In the genomic region with DNA sequence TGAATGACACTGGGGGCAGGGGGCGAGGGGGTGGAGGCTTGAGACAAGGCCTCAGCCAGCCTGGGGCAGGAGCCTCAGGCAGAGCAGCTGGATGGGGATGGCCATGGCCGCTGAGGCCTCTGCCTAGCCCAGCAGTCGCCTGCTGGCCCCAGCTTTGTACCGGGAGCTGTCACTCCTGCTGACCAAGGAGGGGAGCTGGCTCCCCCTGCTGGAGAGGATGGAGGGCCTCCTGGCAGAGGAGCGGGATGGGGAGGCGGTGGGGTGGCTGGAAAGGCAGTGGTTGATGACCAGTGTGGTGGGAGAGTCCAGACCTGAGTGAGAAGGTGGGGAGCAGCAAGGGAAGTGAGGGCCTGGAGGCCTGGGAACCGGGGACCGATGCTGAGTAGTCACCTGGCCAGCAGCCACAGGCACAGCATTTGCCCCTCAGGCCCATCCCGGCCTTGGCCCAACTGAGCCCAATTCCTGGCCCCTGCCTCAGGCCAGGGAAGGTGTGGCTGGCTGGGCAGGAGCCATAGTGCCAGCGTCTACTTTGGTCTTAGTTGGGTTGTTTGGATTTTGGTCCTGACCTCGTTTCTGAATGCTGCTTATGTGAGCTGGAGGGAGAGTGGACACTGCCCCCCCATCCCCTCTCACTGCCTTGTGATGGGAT, we compare ENCODE assay signal across 8 cellular contexts. TPM values are rescaled to one million over a fixed set of nuclear protein-coding genes. Genes with fewer than 3 reads are reported as not detected.
DNase-seq lines count a peak whose midpoint lies in the region; ATAC-seq, FAIRE-seq and TF ChIP-seq lines count a peak whose summit lies in the region.

No MANE protein-coding gene starts in this region.

- H3K9me3 ChIP-seq in DOHH2 (ENCODE audit: control insufficient read depth, insufficient read depth, low read length) (no peaks in the 10 kb centered on the region), keratinocyte (ENCODE audit: control insufficient read depth, low read depth, low read length) (no peaks in the 10 kb centered on the region)

- no peaks in the 10 kb centered on the region for H3K9me2 ChIP-seq in DOHH2 (replicated peaks; ENCODE audit: control insufficient read depth, low read length)

- H3K4me1 ChIP-seq in DOHH2 (ENCODE audit: control insufficient read depth, low read length), result no peaks in the 10 kb centered on the region
- H3K4me1 ChIP-seq in keratinocyte (ENCODE audit: control insufficient read depth, extremely low read depth, insufficient read depth, low read length), result no peaks in the 10 kb centered on the region

- H3K27me3 ChIP-seq in DOHH2 (ENCODE audit: control insufficient read depth, low read length), result no peaks in the 10 kb centered on the region
- no peaks in the 10 kb centered on the region for H3K27me3 ChIP-seq in bronchial epithelial cell (ENCODE audit: control insufficient read depth, insufficient read depth, low read length)
- H3K27me3 ChIP-seq in keratinocyte (ENCODE audit: control insufficient read depth, extremely low read depth, insufficient read depth, low read length), result no peaks in the 10 kb centered on the region

- FAIRE-seq in bronchial epithelial cell (lab: Jason Lieb, UNC) (no peak), keratinocyte (lab: Jason Lieb, UNC) (no peak)

- DNase-seq in Kasumi-1 (lab: John Stamatoyannopoulos, UW) (peak; percentile 36 to 43), bronchial epithelial cell (ENCODE audit: low read depth) (peak; percentile 36), keratinocyte (ENCODE audit: low read depth, low spot score) (no peak), NCI-H226 (no peak)
- peak; percentile 17 to 51 (median 30) for DNase-seq in activated CD4-positive, CD25-positive, alpha-beta regulatory T cell (lab: John Stamatoyannopoulos, UW)
- peak; percentile 77 for DNase-seq in stimulated activated CD4-positive, alpha-beta T cell treated with anti-CD3 and anti-CD28 coated beads, Interleukin-15, amount 100 ng/mL, for 24 hours

- no peak overlapping the region for H3K4me2 ChIP-seq in DOHH2 (ENCODE audit: low read length)
- no peak overlapping the region for H3K4me2 ChIP-seq in keratinocyte (ENCODE audit: control insufficient read depth, extremely low read depth, insufficient read depth, low read depth, low read length)

- no peak for ATAC-seq in GM18511 (IDR thresholded peaks at IDR 0.05; ENCODE audit: unreplicated experiment)

- H3K9me1 ChIP-seq in keratinocyte (ENCODE audit: control insufficient read depth, extremely low read depth, insufficient read depth, low read length), result no peaks in the 10 kb centered on the region

- H3K4me3 ChIP-seq in DOHH2 (ENCODE audit: low read length) (no peak overlapping the region), bronchial epithelial cell (ENCODE audit: low read depth, low read length) (no peak overlapping the region), keratinocyte (ENCODE audit: control insufficient read depth in 2 of 3, extremely low read depth in 1 of 3, insufficient read depth in 2 of 3, low read depth in 1 of 3, low read length in 3 of 3) (no peak overlapping the region)

- no peak overlapping the region for H3K27ac ChIP-seq in DOHH2 (ENCODE audit: low read depth, low read length)
- H3K27ac ChIP-seq in keratinocyte (ENCODE audit: control insufficient read depth, insufficient read depth, low read length), result no peak overlapping the region

- H4K20me1 ChIP-seq in DOHH2 (ENCODE audit: control insufficient read depth, insufficient read depth, low read depth, low read length) (no peaks in the 10 kb centered on the region), keratinocyte (ENCODE audit: control insufficient read depth, extremely low read depth, insufficient read depth, low read length) (no peaks in the 10 kb centered on the region)

- no peaks in the 10 kb centered on the region for H3F3A ChIP-seq in DOHH2 (ENCODE audit: control insufficient read depth, insufficient read depth)

- peak; percentile 90 for TF ChIP-seq CTCF in DOHH2 (IDR thresholded peaks at IDR 0.05; ENCODE audit: low read depth, low read length, poor library complexity, severe bottlenecking)
- TF ChIP-seq CTCF in bronchial epithelial cell (IDR thresholded peaks at IDR 0.05; ENCODE audit: insufficient read depth, low read length, severe bottlenecking), result peak; percentile 89
- peak; percentile 76 to 95 (median 90) for TF ChIP-seq CTCF in keratinocyte (optimal IDR thresholded peaks at IDR 0.05 in 1 of 3, IDR thresholded peaks at IDR 0.05 in 1 of 3, conservative IDR thresholded peaks at IDR 0.05 in 1 of 3; ENCODE audit: extremely low read depth in 1 of 3, insufficient read depth in 2 of 3, low read length in 3 of 3)

- dilution Hi-C loops in keratinocyte (cut with MboI; ENCODE audit: extremely low pct_ligation_motif_present, low sequenced_read_pairs), result no loop called here

- H3K36me3 ChIP-seq in DOHH2 (ENCODE audit: control insufficient read depth, low read length), result peaks cover 7% of the 10 kb centered on the region
- peaks cover 18% of the 10 kb centered on the region for H3K36me3 ChIP-seq in bronchial epithelial cell (ENCODE audit: control insufficient read depth, insufficient read depth, low read length)
- peaks cover 4 to 8% of the 10 kb centered on the region in 2 experiments for H3K36me3 ChIP-seq in keratinocyte (ENCODE audit: control insufficient read depth in 2 of 2, extremely low read depth in 1 of 2, insufficient read depth in 2 of 2, low read length in 2 of 2)

- H3K9ac ChIP-seq in keratinocyte (ENCODE audit: control insufficient read depth, extremely low read depth, insufficient read depth, low read length), result no peak overlapping the region

- H2AFZ ChIP-seq in keratinocyte (ENCODE audit: control insufficient read depth, low read length), result no peak overlapping the region

- H3K79me2 ChIP-seq in DOHH2 (ENCODE audit: control insufficient read depth, low read length), result no peaks in the 10 kb centered on the region
- no peaks in the 10 kb centered on the region for H3K79me2 ChIP-seq in keratinocyte (ENCODE audit: control insufficient read depth, insufficient read depth, low read length)

RNA-seq across cellular contexts. Expression of gene SUSD2, which starts 6.0 kb away (rescaled TPM):
- under 0.01 and 0.13 TPM in 2 replicates for total RNA-seq in bronchial epithelial cell
- polyA plus RNA-seq in keratinocyte, result 0.01 to 0.10 TPM (median 0.03 TPM) in 3 replicates
- not detected for polyA plus RNA-seq in keratinocyte (2011; ENCODE audit: low read depth)
- 0.02 and 0.04 TPM in 2 replicates for polyA plus RNA-seq in keratinocyte (2011; cell fraction: cytosol; rRNA removed)
- 0.31 and 0.34 TPM in 2 replicates for polyA plus RNA-seq in keratinocyte (2011; cell fraction: nucleus; rRNA removed)
- 0.14 TPM in 1 of 2 replicates, not detected in the other for polyA plus RNA-seq in keratinocyte (2012; ENCODE audit: low replicate concordance)
- 0.16 to 0.40 TPM in 2 of 3 replicates, not detected in the other for polyA minus RNA-seq in keratinocyte
- not detected for polyA minus RNA-seq in keratinocyte (2011; cell fraction: cytosol; rRNA and poly(A)+ RNA removed)
- 0.74 and 1.0 TPM in 2 replicates for polyA minus RNA-seq in keratinocyte (2011; cell fraction: nucleus; rRNA and poly(A)+ RNA removed)

Comparison
In these comparisons a context has a peak if more than half of its experiments do, and no peak if none do; other contexts are left out.
1. DNase-seq: peak in Kasumi-1 (2 of 2), activated CD4-positive, CD25-positive, alpha-beta regulatory T cell (4 of 4), bronchial epithelial cell (single experiment) and stimulated activated CD4-positive, alpha-beta T cell treated with anti-CD3 and anti-CD28 coated beads, Interleukin-15, amount 100 ng/mL, for 24 hours (single experiment); none in keratinocyte (single experiment) and NCI-H226 (single experiment).
2. Peak in every context shown above with its lines, with median percentiles within 50 percentile points of each other: CTCF ChIP-seq.